In the genomic region with DNA sequence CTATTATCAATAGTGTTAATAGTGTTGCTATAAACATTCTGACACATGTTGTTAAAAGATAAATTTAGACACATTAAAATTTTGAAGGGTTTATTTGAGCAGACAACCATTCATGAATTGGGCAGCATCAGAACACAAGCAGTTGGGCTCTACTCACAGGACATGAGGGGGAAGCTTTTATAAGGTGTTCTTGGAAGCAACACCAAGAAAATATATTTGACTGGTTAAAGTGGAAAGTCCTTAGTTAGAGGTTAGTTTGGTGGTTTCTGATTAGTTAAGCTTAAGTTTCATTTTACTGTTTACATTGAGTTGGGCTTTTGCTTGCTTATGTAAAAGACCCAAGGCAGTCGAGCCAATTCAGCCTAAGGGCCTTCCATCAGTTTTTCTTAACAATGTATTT, we compare ENCODE assay signal across 34 cellular contexts.
"Had no signal": no experiment of that assay in that cellular context is flagged by ENCODE, and none has a peak within 500 bp of the region (broad histone marks: within the 10 kb centered on the region; RNA-seq: fewer than 3 reads in every experiment).

No MANE protein-coding gene starts in this region.

- H3K27me3 ChIP-seq: ascending aorta, breast epithelium, cardiac muscle cell, colonic mucosa, esophagus squamous epithelium, gastroesophageal sphincter, heart right ventricle, hepatocyte had no signal

- H3K4me1 ChIP-seq: ascending aorta, breast epithelium, colonic mucosa, esophagus squamous epithelium, heart right ventricle had no signal

- H3K79me2 ChIP-seq: hepatocyte had no signal

- H3K9me3 ChIP-seq: breast epithelium, colonic mucosa, esophagus squamous epithelium, gastroesophageal sphincter, heart right ventricle had no signal

- ATAC-seq: gastroesophageal sphincter, heart right ventricle, T-helper 17 cell had no signal

- H3K36me3 ChIP-seq: ascending aorta, breast epithelium, cardiac muscle cell, colonic mucosa, esophagus squamous epithelium, gastroesophageal sphincter, heart right ventricle, WERI-Rb-1 had no signal

- H3K27ac ChIP-seq: ascending aorta, breast epithelium, cardiac muscle cell, colonic mucosa, epithelial cell of prostate, esophagus squamous epithelium, gastroesophageal sphincter, heart right ventricle, hepatocyte, WERI-Rb-1 had no signal

- DNase-seq: activated B cell treated with CpG ODN at 0.5 μM for 24 hours; activated CD4-positive, alpha-beta T cell treated with anti-CD3 and anti-CD28 coated beads for 48 hours; activated CD4-positive, alpha-beta T cell treated with anti-CD3 and anti-CD28 coated beads, Interleukin-2, amount 50 U/mL, for 1 hour; activated CD4-positive, alpha-beta T cell treated with anti-CD3 and anti-CD28 coated beads, Interleukin-2, amount 50 U/mL, for 48 hours; activated CD8-positive, alpha-beta memory T cell treated with anti-CD3 and anti-CD28 coated beads, Interleukin-2, amount 50 U/mL, for 48 hours; activated effector memory CD4-positive, alpha-beta T cell treated with anti-CD3 and anti-CD28 coated beads, Interleukin-2, amount 50 U/mL, for 16 hours; activated naive CD4-positive, alpha-beta T cell treated with anti-CD3 and anti-CD28 coated beads for 36 hours; activated naive CD8-positive, alpha-beta T cell treated with anti-CD3 and anti-CD28 coated beads for 36 hours; activated naive CD8-positive, alpha-beta T cell treated with anti-CD3 and anti-CD28 coated beads, Interleukin-2, amount 50 U/mL, for 24 hours; activated T-cell treated with anti-CD3 and anti-CD28 coated beads for 4 hours; activated T-cell treated with anti-CD3 and anti-CD28 coated beads, Interleukin-2, amount 50 U/mL, for 24 hours; central memory CD4-positive, alpha-beta T cell; cerebellar nuclear complex; colonic mucosa; effector CD8-positive, alpha-beta T cell; esophagus squamous epithelium; foreskin melanocyte; heart right ventricle; T-helper 17 cell; T1000; WERI-Rb-1 had no signal

- H3K4me1 Mint-ChIP-seq: activated B cell treated with CpG ODN at 0.5 μM for 24 hours; activated naive CD4-positive, alpha-beta T cell treated with anti-CD3 and anti-CD28 coated beads, Interleukin-2, amount 50 U/mL, for 24 hours; T-helper 17 cell had no signal

- H3K4me3 Mint-ChIP-seq: activated B cell treated with CpG ODN at 0.5 μM for 24 hours; activated naive CD4-positive, alpha-beta T cell treated with anti-CD3 and anti-CD28 coated beads for 36 hours; activated naive CD4-positive, alpha-beta T cell treated with anti-CD3 and anti-CD28 coated beads, Interleukin-2, amount 50 U/mL, for 24 hours; activated naive CD8-positive, alpha-beta T cell treated with anti-CD3 and anti-CD28 coated beads for 36 hours; activated naive CD8-positive, alpha-beta T cell treated with anti-CD3 and anti-CD28 coated beads, Interleukin-2, amount 50 U/mL, for 24 hours; activated T-cell treated with anti-CD3 and anti-CD28 coated beads, Interleukin-2, amount 50 U/mL, for 24 hours; activated T-helper 1 cell treated with anti-CD3 and anti-CD28 coated beads, Interleukin-12 subunit alpha, Interleukin-12 subunit beta, Interleukin-2, Interleukin-4 antibody, amounts not matched to agents 30 ng/mL and 10 ng/mL and 1 ng/mL, durations not matched to agents 14 hours and 24 hours and 36 hours; brain; T-helper 17 cell; T-helper 2 cell treated with Interferon-gamma antibody and Interleukin-4, amounts not matched to agents 5 μg/mL and 100 μg/mL, for 36 hours had no signal

- FAIRE-seq: endometrium, endothelial cell of umbilical vein had no signal

- H3K27me3 Mint-ChIP-seq: activated B cell treated with CpG ODN at 0.5 μM for 24 hours had no signal

- H3K27ac Mint-ChIP-seq: activated B cell treated with CpG ODN at 0.5 μM for 24 hours; activated naive CD4-positive, alpha-beta T cell treated with anti-CD3 and anti-CD28 coated beads for 36 hours; activated naive CD4-positive, alpha-beta T cell treated with anti-CD3 and anti-CD28 coated beads, Interleukin-2, amount 50 U/mL, for 24 hours; activated T-helper 1 cell treated with anti-CD3 and anti-CD28 coated beads, Interleukin-12 subunit alpha, Interleukin-12 subunit beta, Interleukin-2, Interleukin-4 antibody, amounts not matched to agents 30 ng/mL and 10 ng/mL and 1 ng/mL, durations not matched to agents 14 hours and 24 hours and 36 hours; activated T-helper 2 cell treated with anti-CD3 and anti-CD28 coated beads, Interferon-gamma antibody, Interleukin-2, Interleukin-4, amounts not matched to agents 10 μg/mL and 5 μg/mL and 100 μg/mL, durations not matched to agents 14 hours and 24 hours and 36 hours; brain; T-helper 17 cell; T-helper 2 cell treated with Interferon-gamma antibody and Interleukin-4, amounts not matched to agents 5 μg/mL and 100 μg/mL, for 36 hours had no signal

- H3K9me3 Mint-ChIP-seq: activated naive CD4-positive, alpha-beta T cell treated with anti-CD3 and anti-CD28 coated beads for 36 hours; activated naive CD4-positive, alpha-beta T cell treated with anti-CD3 and anti-CD28 coated beads, Interleukin-2, amount 50 U/mL, for 24 hours; activated T-helper 1 cell treated with anti-CD3 and anti-CD28 coated beads, Interleukin-12 subunit alpha, Interleukin-12 subunit beta, Interleukin-2, Interleukin-4 antibody, amounts not matched to agents 30 ng/mL and 10 ng/mL and 1 ng/mL, durations not matched to agents 14 hours and 24 hours and 36 hours; activated T-helper 2 cell treated with anti-CD3 and anti-CD28 coated beads, Interferon-gamma antibody, Interleukin-2, Interleukin-4, amounts not matched to agents 10 μg/mL and 5 μg/mL and 100 μg/mL, durations not matched to agents 14 hours and 24 hours and 36 hours; brain had no signal

- H2AFZ ChIP-seq: hepatocyte had no signal

- H3K4me2 ChIP-seq: hepatocyte had no signal

- H3K4me3 ChIP-seq: ascending aorta, breast epithelium, cardiac muscle cell, colonic mucosa, esophagus squamous epithelium, gastroesophageal sphincter, heart right ventricle, hepatocyte had no signal
